ENCODE assay signal across 1 cellular context in the genomic region with DNA sequence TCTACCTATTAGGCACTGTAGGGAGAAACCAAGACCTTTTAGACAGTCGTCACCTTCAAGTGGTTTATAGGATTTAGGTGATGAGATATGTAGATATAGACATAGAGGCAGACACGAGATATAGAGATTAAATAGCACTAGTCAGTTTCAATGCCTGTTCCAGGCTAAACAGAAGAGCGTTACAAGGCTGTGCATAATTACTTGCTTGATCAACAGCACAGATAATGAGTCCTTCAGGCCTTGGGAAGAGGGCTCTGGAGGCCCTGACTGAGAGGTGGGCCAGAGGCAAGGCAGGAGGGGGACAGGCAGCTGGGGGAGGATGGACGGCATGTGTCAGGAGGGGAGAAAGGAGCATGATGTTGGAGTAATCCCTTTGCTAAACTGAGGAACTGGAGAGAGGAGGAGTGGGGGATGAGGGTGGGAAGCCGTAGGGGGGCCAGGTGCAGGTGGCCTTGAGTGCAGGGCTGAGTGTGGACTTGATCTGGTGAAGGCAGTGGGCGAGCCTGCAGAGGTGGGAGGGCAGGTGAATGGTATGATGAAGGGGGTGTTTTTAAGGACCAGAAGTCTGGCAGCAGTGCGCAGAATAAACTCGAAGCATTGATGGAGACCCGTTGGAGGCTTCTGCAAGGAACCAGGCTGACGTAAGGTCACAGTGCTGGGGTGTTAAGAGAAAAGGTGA.
TF ChIP-seq lines count a peak whose summit lies in the region.

No MANE protein-coding gene starts in this region.

TF ChIP-seq in A549, 52 proteins besides CTCF, POLR2A, EP300 and RAD21 (continued from another document):
- TF ChIP-seq, protein P1, sequence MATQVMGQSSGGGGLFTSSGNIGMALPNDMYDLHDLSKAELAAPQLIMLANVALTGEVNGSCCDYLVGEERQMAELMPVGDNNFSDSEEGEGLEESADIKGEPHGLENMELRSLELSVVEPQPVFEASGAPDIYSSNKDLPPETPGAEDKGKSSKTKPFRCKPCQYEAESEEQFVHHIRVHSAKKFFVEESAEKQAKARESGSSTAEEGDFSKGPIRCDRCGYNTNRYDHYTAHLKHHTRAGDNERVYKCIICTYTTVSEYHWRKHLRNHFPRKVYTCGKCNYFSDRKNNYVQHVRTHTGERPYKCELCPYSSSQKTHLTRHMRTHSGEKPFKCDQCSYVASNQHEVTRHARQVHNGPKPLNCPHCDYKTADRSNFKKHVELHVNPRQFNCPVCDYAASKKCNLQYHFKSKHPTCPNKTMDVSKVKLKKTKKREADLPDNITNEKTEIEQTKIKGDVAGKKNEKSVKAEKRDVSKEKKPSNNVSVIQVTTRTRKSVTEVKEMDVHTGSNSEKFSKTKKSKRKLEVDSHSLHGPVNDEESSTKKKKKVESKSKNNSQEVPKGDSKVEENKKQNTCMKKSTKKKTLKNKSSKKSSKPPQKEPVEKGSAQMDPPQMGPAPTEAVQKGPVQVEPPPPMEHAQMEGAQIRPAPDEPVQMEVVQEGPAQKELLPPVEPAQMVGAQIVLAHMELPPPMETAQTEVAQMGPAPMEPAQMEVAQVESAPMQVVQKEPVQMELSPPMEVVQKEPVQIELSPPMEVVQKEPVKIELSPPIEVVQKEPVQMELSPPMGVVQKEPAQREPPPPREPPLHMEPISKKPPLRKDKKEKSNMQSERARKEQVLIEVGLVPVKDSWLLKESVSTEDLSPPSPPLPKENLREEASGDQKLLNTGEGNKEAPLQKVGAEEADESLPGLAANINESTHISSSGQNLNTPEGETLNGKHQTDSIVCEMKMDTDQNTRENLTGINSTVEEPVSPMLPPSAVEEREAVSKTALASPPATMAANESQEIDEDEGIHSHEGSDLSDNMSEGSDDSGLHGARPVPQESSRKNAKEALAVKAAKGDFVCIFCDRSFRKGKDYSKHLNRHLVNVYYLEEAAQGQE (IDR thresholded peaks at IDR 0.05) = no peak
- TF ChIP-seq FOXS1 (CRISPR knock-in tag; IDR thresholded peaks at IDR 0.05) = no peak
- no peak for TF ChIP-seq MAZ (IDR thresholded peaks at IDR 0.05; ENCODE audit: borderline replicate concordance, low read depth, low read length)
- no peak for TF ChIP-seq ZNF302 (CRISPR knock-in tag; IDR thresholded peaks at IDR 0.05)
- no peak for TF ChIP-seq PHF8 (IDR thresholded peaks at IDR 0.05; ENCODE audit: borderline replicate concordance, low read depth)
